1 cellular context compared by ENCODE assay signal in the genomic region with DNA sequence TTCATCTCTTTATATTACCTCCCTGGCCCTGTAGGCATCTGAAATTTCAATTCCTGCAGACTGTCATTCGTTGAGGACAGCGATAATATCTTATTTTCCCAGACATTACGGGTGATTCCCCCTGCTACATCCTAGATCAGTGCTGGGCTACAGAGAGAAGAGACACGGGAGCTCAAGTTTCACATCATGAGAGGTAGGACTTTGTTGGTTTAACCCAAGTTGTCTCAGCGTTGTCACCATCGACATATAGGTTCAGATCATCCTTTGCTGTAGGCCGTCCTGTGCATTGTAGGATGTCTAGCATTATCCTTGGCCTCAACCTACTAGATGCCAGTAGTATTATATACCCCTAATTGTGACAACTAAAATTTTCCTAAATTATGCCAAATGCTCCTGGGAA.
TF ChIP-seq lines count a peak whose summit lies in the region.

No MANE protein-coding gene starts in this region.

TF ChIP-seq in A549, 52 proteins besides CTCF, POLR2A, EP300 and RAD21:
- TF ChIP-seq RCOR1 (IDR thresholded peaks at IDR 0.05; ENCODE audit: low read depth, low read length) (no peak), ESRRA (IDR thresholded peaks at IDR 0.05; ENCODE audit: borderline replicate concordance, low read length) (no peak)
